In the genomic region with DNA sequence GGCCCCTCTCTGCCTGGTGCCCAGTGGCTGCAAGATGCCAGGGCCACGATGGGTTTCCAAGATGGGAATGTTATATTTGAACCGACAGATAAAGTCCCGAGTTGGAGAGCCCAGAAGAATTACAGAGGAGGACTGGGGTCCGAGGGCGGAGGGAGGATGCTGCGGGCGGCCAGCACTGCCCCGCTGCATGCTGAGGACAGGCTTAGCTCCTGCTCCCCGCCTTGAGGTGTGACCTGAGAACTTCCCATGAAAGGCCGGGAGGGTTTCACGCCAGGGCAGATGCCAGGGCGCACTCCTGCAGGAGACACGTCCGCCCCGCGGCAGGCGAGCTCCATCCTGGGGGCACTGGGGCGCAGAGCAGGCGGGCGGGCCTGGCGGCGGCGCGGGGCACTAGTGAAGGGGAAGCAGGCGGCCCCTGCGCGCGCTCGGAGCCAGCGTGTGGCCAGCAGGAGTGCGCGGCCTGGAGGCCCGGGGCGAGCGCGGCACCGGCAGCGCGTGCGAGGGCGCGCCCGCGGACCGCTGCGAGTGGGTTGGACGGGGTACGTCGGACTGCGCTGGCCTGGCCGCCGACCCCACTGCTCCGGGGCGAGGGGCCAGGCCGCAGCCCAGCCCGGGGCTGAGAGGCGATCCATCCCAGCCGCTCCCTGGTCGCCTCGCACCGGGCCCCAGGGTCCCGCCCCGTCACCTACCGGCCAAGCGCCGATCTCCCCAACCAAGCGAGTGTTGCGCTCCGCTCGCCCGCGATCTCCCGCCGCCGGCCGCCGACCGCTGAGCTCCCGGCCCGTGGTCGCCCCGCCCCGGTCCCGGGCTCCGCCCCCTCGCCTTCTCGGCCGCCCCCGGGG, we compare ENCODE assay signal across 1 cellular context.
A peak's percentile ranks its signal among the peaks of the same experiment; 100 is the strongest.
TF ChIP-seq lines count a peak whose summit lies in the region.

Gene MAP3K14, minus strand, starts transcription at position 750 of the 842 bp plus-strand sequence. CDS start 26,275 bp downstream, outside the sequence.

TF ChIP-seq in HEK293, 187 proteins besides CTCF, POLR2A, EP300 and RAD21 (continued from another document and continues in another):
- TF ChIP-seq, protein P1, sequence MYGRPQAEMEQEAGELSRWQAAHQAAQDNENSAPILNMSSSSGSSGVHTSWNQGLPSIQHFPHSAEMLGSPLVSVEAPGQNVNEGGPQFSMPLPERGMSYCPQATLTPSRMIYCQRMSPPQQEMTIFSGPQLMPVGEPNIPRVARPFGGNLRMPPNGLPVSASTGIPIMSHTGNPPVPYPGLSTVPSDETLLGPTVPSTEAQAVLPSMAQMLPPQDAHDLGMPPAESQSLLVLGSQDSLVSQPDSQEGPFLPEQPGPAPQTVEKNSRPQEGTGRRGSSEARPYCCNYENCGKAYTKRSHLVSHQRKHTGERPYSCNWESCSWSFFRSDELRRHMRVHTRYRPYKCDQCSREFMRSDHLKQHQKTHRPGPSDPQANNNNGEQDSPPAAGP (tag by site-specific recombination; IDR thresholded peaks at IDR 0.05): no peak; the same call in 1 of the 2 replicates
- TF ChIP-seq ZNF423 (tag by site-specific recombination; IDR thresholded peaks at IDR 0.05) (no peak), ZIC2 (tag by site-specific recombination; IDR thresholded peaks at IDR 0.05) (peak; percentile 91), ZNF707 (tag by site-specific recombination; IDR thresholded peaks at IDR 0.05) (no peak), ZNF24 (tag by site-specific recombination; IDR thresholded peaks at IDR 0.05) (no peak), KLF1 (tag by site-specific recombination; IDR thresholded peaks at IDR 0.05) (no peak), TRIM28 (IDR thresholded peaks at IDR 0.05; ENCODE audit: borderline replicate concordance, low read length) (no peak), ZNF169 (tag by site-specific recombination; IDR thresholded peaks at IDR 0.05) (no peak), ZNF335 (tag by site-specific recombination; conservative IDR thresholded peaks at IDR 0.05) (peak; percentile 64), MZF1 (tag by site-specific recombination; IDR thresholded peaks at IDR 0.05; ENCODE audit: borderline replicate concordance) (no peak), ZNF510 (tag by site-specific recombination; IDR thresholded peaks at IDR 0.05; ENCODE audit: insufficient replicate concordance) (no peak), SCRT1 (tag by site-specific recombination; IDR thresholded peaks at IDR 0.05; ENCODE audit: borderline replicate concordance) (no peak), YY1 (tag by site-specific recombination; IDR thresholded peaks at IDR 0.05) (no peak), ZNF121 (tag by site-specific recombination; IDR thresholded peaks at IDR 0.05) (no peak), ZBTB44 (tag by site-specific recombination; IDR thresholded peaks at IDR 0.05) (0 out of 2 replicates have a peak, but pooled peaks have one; percentile 15), ZNF560 (tag by site-specific recombination; IDR thresholded peaks at IDR 0.05; ENCODE audit: borderline replicate concordance) (no peak), ZNF391 (tag by site-specific recombination; IDR thresholded peaks at IDR 0.05; ENCODE audit: borderline replicate concordance, low read depth) (no peak), ZNF488 (tag by site-specific recombination; IDR thresholded peaks at IDR 0.05) (no peak), ZNF747 (tag by site-specific recombination; IDR thresholded peaks at IDR 0.05) (no peak), YY2 (tag by site-specific recombination; IDR thresholded peaks at IDR 0.05) (no peak), ZNF777 (tag by site-specific recombination; IDR thresholded peaks at IDR 0.05; ENCODE audit: borderline replicate concordance) (no peak), ZNF274 (IDR thresholded peaks at IDR 0.05; ENCODE audit: low read length) (no peak), ZNF274 (tag by site-specific recombination; IDR thresholded peaks at IDR 0.05; ENCODE audit: borderline replicate concordance) (no peak), ZNF112 (tag by site-specific recombination; IDR thresholded peaks at IDR 0.05) (no peak), ZBTB21 (tag by site-specific recombination; IDR thresholded peaks at IDR 0.05) (no peak), ZFP37 (tag by site-specific recombination; IDR thresholded peaks at IDR 0.05) (no peak), ZNF394 (tag by site-specific recombination; IDR thresholded peaks at IDR 0.05; ENCODE audit: borderline replicate concordance) (no peak), ZFP3 (tag by site-specific recombination; IDR thresholded peaks at IDR 0.05; ENCODE audit: low read depth) (no peak), ZNF26 (tag by site-specific recombination; IDR thresholded peaks at IDR 0.05) (no peak), ZNF530 (tag by site-specific recombination; IDR thresholded peaks at IDR 0.05; ENCODE audit: low read depth) (no peak), ZNF311 (tag by site-specific recombination; IDR thresholded peaks at IDR 0.05; ENCODE audit: borderline replicate concordance) (no peak), ZBTB8A (tag by site-specific recombination; IDR thresholded peaks at IDR 0.05) (peak; percentile 84)
- TF ChIP-seq, protein P2, sequence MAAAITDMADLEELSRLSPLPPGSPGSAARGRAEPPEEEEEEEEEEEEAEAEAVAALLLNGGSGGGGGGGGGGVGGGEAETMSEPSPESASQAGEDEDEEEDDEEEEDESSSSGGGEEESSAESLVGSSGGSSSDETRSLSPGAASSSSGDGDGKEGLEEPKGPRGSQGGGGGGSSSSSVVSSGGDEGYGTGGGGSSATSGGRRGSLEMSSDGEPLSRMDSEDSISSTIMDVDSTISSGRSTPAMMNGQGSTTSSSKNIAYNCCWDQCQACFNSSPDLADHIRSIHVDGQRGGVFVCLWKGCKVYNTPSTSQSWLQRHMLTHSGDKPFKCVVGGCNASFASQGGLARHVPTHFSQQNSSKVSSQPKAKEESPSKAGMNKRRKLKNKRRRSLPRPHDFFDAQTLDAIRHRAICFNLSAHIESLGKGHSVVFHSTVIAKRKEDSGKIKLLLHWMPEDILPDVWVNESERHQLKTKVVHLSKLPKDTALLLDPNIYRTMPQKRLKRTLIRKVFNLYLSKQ (tag by site-specific recombination; IDR thresholded peaks at IDR 0.05; ENCODE audit: borderline replicate concordance): no peak
- TF ChIP-seq, protein P3, sequence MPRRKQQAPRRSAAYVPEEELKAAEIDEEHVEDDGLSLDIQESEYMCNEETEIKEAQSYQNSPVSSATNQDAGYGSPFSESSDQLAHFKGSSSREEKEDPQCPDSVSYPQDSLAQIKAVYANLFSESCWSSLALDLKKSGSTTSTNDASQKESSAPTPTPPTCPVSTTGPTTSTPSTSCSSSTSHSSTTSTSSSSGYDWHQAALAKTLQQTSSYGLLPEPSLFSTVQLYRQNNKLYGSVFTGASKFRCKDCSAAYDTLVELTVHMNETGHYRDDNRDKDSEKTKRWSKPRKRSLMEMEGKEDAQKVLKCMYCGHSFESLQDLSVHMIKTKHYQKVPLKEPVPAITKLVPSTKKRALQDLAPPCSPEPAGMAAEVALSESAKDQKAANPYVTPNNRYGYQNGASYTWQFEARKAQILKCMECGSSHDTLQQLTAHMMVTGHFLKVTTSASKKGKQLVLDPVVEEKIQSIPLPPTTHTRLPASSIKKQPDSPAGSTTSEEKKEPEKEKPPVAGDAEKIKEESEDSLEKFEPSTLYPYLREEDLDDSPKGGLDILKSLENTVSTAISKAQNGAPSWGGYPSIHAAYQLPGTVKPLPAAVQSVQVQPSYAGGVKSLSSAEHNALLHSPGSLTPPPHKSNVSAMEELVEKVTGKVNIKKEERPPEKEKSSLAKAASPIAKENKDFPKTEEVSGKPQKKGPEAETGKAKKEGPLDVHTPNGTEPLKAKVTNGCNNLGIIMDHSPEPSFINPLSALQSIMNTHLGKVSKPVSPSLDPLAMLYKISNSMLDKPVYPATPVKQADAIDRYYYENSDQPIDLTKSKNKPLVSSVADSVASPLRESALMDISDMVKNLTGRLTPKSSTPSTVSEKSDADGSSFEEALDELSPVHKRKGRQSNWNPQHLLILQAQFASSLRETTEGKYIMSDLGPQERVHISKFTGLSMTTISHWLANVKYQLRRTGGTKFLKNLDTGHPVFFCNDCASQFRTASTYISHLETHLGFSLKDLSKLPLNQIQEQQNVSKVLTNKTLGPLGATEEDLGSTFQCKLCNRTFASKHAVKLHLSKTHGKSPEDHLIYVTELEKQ (tag by site-specific recombination; IDR thresholded peaks at IDR 0.05; ENCODE audit: borderline replicate concordance): no peak
- TF ChIP-seq, protein P4, sequence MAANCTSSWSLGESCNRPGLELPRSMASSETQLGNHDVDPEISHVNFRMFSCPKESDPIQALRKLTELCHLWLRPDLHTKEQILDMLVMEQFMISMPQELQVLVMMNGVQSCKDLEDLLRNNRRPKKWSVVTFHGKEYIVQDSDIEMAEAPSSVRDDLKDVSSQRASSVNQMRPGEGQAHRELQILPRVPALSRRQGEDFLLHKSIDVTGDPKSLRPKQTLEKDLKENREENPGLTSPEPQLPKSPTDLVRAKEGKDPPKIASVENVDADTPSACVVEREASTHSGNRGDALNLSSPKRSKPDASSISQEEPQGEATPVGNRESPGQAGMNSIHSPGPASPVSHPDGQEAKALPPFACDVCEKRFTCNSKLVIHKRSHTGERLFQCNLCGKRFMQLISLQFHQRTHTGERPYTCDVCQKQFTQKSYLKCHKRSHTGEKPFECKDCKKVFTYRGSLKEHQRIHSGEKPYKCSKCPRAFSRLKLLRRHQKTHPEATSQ (tag by site-specific recombination; IDR thresholded peaks at IDR 0.05): 0 out of 2 replicates have a peak, but pooled peaks have one; percentile 53
- TF ChIP-seq, protein P5, sequence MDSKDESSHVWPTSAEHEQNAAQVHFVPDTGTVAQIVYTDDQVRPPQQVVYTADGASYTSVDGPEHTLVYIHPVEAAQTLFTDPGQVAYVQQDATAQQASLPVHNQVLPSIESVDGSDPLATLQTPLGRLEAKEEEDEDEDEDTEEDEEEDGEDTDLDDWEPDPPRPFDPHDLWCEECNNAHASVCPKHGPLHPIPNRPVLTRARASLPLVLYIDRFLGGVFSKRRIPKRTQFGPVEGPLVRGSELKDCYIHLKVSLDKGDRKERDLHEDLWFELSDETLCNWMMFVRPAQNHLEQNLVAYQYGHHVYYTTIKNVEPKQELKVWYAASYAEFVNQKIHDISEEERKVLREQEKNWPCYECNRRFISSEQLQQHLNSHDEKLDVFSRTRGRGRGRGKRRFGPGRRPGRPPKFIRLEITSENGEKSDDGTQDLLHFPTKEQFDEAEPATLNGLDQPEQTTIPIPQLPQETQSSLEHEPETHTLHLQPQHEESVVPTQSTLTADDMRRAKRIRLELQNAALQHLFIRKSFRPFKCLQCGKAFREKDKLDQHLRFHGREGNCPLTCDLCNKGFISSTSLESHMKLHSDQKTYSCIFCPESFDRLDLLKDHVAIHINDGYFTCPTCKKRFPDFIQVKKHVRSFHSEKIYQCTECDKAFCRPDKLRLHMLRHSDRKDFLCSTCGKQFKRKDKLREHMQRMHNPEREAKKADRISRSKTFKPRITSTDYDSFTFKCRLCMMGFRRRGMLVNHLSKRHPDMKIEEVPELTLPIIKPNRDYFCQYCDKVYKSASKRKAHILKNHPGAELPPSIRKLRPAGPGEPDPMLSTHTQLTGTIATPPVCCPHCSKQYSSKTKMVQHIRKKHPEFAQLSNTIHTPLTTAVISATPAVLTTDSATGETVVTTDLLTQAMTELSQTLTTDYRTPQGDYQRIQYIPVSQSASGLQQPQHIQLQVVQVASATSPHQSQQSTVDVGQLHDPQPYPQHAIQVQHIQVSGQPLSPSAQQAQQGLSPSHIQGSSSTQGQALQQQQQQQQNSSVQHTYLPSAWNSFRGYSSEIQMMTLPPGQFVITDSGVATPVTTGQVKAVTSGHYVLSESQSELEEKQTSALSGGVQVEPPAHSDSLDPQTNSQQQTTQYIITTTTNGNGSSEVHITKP (tag by site-specific recombination; IDR thresholded peaks at IDR 0.05): peak; percentile 69
- TF ChIP-seq, protein P6, sequence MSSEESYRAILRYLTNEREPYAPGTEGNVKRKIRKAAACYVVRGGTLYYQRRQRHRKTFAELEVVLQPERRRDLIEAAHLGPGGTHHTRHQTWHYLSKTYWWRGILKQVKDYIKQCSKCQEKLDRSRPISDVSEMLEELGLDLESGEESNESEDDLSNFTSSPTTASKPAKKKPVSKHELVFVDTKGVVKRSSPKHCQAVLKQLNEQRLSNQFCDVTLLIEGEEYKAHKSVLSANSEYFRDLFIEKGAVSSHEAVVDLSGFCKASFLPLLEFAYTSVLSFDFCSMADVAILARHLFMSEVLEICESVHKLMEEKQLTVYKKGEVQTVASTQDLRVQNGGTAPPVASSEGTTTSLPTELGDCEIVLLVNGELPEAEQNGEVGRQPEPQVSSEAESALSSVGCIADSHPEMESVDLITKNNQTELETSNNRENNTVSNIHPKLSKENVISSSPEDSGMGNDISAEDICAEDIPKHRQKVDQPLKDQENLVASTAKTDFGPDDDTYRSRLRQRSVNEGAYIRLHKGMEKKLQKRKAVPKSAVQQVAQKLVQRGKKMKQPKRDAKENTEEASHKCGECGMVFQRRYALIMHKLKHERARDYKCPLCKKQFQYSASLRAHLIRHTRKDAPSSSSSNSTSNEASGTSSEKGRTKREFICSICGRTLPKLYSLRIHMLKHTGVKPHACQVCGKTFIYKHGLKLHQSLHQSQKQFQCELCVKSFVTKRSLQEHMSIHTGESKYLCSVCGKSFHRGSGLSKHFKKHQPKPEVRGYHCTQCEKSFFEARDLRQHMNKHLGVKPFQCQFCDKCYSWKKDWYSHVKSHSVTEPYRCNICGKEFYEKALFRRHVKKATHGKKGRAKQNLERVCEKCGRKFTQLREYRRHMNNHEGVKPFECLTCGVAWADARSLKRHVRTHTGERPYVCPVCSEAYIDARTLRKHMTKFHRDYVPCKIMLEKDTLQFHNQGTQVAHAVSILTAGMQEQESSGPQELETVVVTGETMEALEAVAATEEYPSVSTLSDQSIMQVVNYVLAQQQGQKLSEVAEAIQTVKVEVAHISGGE (tag by site-specific recombination; conservative IDR thresholded peaks at IDR 0.05; ENCODE audit: low read depth): no peak
